Comparison of ENCODE assay signal across 7 cellular contexts in the genomic region with DNA sequence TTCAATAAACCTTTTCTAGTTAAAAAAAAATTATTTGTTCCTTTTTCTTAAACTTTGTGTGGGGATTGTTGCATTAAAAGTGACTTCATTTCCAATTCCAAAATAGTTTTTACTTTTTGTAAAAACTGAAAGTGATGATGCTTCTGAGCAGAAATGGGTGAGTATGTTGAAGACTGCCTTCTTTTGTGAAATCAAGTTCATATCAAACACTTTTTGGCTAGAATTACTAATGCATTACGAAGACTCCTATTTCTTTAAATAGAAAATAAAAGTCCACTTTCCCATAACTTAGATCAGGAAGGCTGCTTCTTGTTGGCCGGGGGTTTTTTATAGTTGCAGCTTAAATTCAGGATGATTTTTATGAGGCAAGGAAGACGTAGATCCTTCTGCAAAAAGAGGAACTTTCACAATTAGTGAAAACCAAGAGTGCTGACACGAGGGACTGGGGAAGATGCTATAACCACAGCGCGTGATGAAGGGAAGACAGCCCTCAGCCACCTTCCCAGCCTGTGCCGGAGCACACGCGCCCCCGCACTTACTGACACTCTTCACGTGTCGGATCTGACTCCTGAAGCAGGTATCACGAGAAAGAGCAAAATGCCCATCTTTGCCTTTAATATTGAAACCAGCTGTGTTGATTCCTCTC.
DNase-seq lines count a peak whose midpoint lies in the region; ATAC-seq and TF ChIP-seq lines count a peak whose summit lies in the region.

No MANE protein-coding gene starts in this region.

- H3K9me3 ChIP-seq in heart right ventricle (no peaks in the 10 kb centered on the region), PC-3 (ENCODE audit: low read length) (no peaks in the 10 kb centered on the region)

- no TSS peak for BruUV-seq in PC-3 (replicated peaks; lab: Mats Ljungman, UMichigan)

- H3K36me3 ChIP-seq in heart right ventricle (no peaks in the 10 kb centered on the region), PC-3 (ENCODE audit: low read depth, low read length) (no peaks in the 10 kb centered on the region)

- H3K4me3 ChIP-seq in heart right ventricle (peak overlapping the region in 2 of 10 donors; percentile 18 to 25), PC-3 (ENCODE audit: low read length) (no peak overlapping the region)

- POLR2A ChIA-PET in PC-3 (lab: Charles Lee; ENCODE audit: unreplicated experiment) = no interaction called here

- H3K9ac ChIP-seq in PC-3 (ENCODE audit: low read length) = no peak overlapping the region

- peaks cover 0 to 56% (median 9%) of the 10 kb centered on the region in 9 donors for H3K4me1 ChIP-seq in heart right ventricle
- H3K4me1 ChIP-seq in PC-3 (ENCODE audit: insufficient read depth, low read length) = no peaks in the 10 kb centered on the region

- intact Hi-C loops in heart right ventricle (cut with DNase I) = no loop called here
- intact Hi-C loops in PC-3 (cut with micrococcal nuclease) = no loop called here

- H2AFZ ChIP-seq in PC-3 (ENCODE audit: low read length) = no peak overlapping the region

- H3K27ac ChIP-seq in heart right ventricle (peak overlapping the region in 5 of 10 donors; percentile 19 to 81 (median 22)), PC-3 (ENCODE audit: low read length) (no peak overlapping the region)

- TF ChIP-seq CTCF in heart right ventricle (IDR thresholded peaks at IDR 0.05) (no peak), PC-3 (conservative IDR thresholded peaks at IDR 0.05; ENCODE audit: low read depth, low read length) (no peak)

- CTCF ChIA-PET in PC-3 (lab: Charles Lee) = no interaction called here

- H4K20me1 ChIP-seq in PC-3 (ENCODE audit: low read length) = no peaks in the 10 kb centered on the region

- DNase-seq in RPMI8226 (peak; percentile 80), heart right ventricle (no peak), PC-3 (no peak), AG20443 (ENCODE audit: low spot score) (no peak)
- peak; percentile 37 for DNase-seq in stimulated activated naive CD8-positive, alpha-beta T cell treated with anti-CD3 and anti-CD28 coated beads, Interleukin-15, Interleukin-2, amounts not matched to agents 100 U/mL and 50 U/mL, for 24 hours
- DNase-seq in effector CD4-positive, alpha-beta T cell = no peak

- H3K27me3 ChIP-seq in heart right ventricle = no peaks in the 10 kb centered on the region
- H3K27me3 ChIP-seq in PC-3 (ENCODE audit: low read length) = no peaks in the 10 kb centered on the region

- ATAC-seq in GM21825 (IDR thresholded peaks at IDR 0.05; ENCODE audit: unreplicated experiment) = peak; percentile 62
- peak in 7 of 8 donors; percentile 56 to 84 (median 68) for ATAC-seq in heart right ventricle
- peak; percentile 50 for ATAC-seq in stimulated activated naive CD8-positive, alpha-beta T cell treated with anti-CD3 and anti-CD28 coated beads, Interleukin-15, Interleukin-2, amounts not matched to agents 100 U/mL and 50 U/mL, for 24 hours
- no peak for ATAC-seq in PC-3

- no peaks in the 10 kb centered on the region for H3K79me2 ChIP-seq in PC-3 (ENCODE audit: low read length)

- no peaks in the 10 kb centered on the region for H3F3A ChIP-seq in PC-3 (ENCODE audit: low read length, unreplicated experiment)

- WGBS in heart right ventricle, 2 donors = 58 to 66% methylated on average over 13 of the region's 13 CpGs

- no peaks in the 10 kb centered on the region for H3K9me2 ChIP-seq in PC-3 (replicated peaks; ENCODE audit: low read length)

- H3K4me2 ChIP-seq in PC-3 (ENCODE audit: low read length) = no peak overlapping the region

Comparison
In these comparisons a context has a peak if more than half of its experiments do, and no peak if none do; other contexts are left out.
1. DNase-seq: peak in RPMI8226 (single experiment) and stimulated activated naive CD8-positive, alpha-beta T cell treated with anti-CD3 and anti-CD28 coated beads, Interleukin-15, Interleukin-2, amounts not matched to agents 100 U/mL and 50 U/mL, for 24 hours (single experiment); none in heart right ventricle (0 of 2), PC-3 (single experiment), AG20443 (single experiment) and effector CD4-positive, alpha-beta T cell (single experiment).